In genomic region chr7:85041599-85042216, GRCh38 we compare ENCODE assay signal across 8 cellular contexts.
DNase-seq lines count a peak whose midpoint lies in the region; ATAC-seq, FAIRE-seq and TF ChIP-seq lines count a peak whose summit lies in the region.

No MANE protein-coding gene starts in this region.

- no peak for TF ChIP-seq EP300 in GM12878 (IDR thresholded peaks at IDR 0.05; ENCODE audit: borderline replicate concordance in 1 of 2, control insufficient read depth in 1 of 2, low read depth in 2 of 2, low read length in 2 of 2)

- H4K20me1 ChIP-seq in GM12878 (ENCODE audit: control insufficient read depth, insufficient read depth), result no peaks in the 10 kb centered on the region

- TF ChIP-seq RAD21 in GM12878 (IDR thresholded peaks at IDR 0.05; ENCODE audit: insufficient read depth, low read depth, low read length), result peak; percentile 77

- no peak overlapping the region for H3K27ac ChIP-seq in GM12878 (ENCODE audit: control insufficient read depth, insufficient read depth)

- SMC1A ChIA-PET in GM12878 (lab: Charles Lee; ENCODE audit: uncharacterized antibody, unreplicated experiment), result interaction anchor here (0.7 to 1.9 kb wide), 14 partner anchors 9 to 788 kb away, joined by 3 to 9 read pairs (median 4); no protein-coding TSS in a partner anchor

- H3K9ac ChIP-seq in GM12878 (ENCODE audit: control insufficient read depth, insufficient read depth, low read length), result no peak overlapping the region

- TF ChIP-seq CTCF in AG09309 (IDR thresholded peaks at IDR 0.05; ENCODE audit: control insufficient read depth, insufficient read depth, low read depth, low read length, missing control alignments) (peak; percentile 79), GM12872 (IDR thresholded peaks at IDR 0.05; ENCODE audit: insufficient read depth, low read depth, low read length) (peak; percentile 62), GM12878 (IDR thresholded peaks at IDR 0.05 in 2 of 3, conservative IDR thresholded peaks at IDR 0.05 in 1 of 3; ENCODE audit: control insufficient read depth in 2 of 3, extremely low read depth in 1 of 3, insufficient read depth in 1 of 3, low read depth in 3 of 3, low read length in 3 of 3) (peak; percentile 60 to 76 (median 61); a peak in 5 of 6 replicates)

- in situ Hi-C loops in GM12878 (cut with MboI), result loop anchor here (10.0 to 25.0 kb wide), 2 partner anchors 513 to 696 kb away; no protein-coding TSS in a partner anchor

- TF ChIP-seq POLR2A in GM12878 (IDR thresholded peaks at IDR 0.05; ENCODE audit: low read depth, low read length), result no peak

- intact Hi-C loops in GM12878 (cut with micrococcal nuclease; ENCODE audit: unreplicated experiment), result loop anchor here (2.0 to 5.0 kb wide), 4 partner anchors 146 to 709 kb away; partner anchors contain the start of gene SEMA3D

- DNase-seq in AG09309 (ENCODE audit: low read depth) (peak; percentile 31), NCI-H82 (lab: John Stamatoyannopoulos, UW) (peak; percentile 84), GM12878 (ENCODE audit: low read depth, low spot score) (peak; percentile 3), iPS-NIHi11 (ENCODE audit: low spot score) (peak; percentile 55), mesenteric fat pad (ENCODE audit: low spot score) (no peak)
- peak; percentile 17 for DNase-seq in stimulated activated CD4-positive, alpha-beta T cell treated with anti-CD3 and anti-CD28 coated beads, Interleukin-1b, Interleukin-23, amount 100 ng/mL, for 48 hours

- POLR2A ChIA-PET in GM12878 (lab: Charles Lee), result no interaction called here

- no peaks in the 10 kb centered on the region for H3K36me3 ChIP-seq in GM12878 (ENCODE audit: control insufficient read depth in 2 of 2, insufficient read depth in 2 of 2, low read length in 1 of 2)

- H2AFZ ChIP-seq in GM12878 (ENCODE audit: control insufficient read depth, low read depth, low read length), result no peak overlapping the region

- H3K79me2 ChIP-seq in GM12878 (ENCODE audit: control insufficient read depth, insufficient read depth, low read length), result no peaks in the 10 kb centered on the region

- no peak overlapping the region for H3K4me2 ChIP-seq in GM12878 (ENCODE audit: control insufficient read depth, insufficient read depth)

- CTCF ChIA-PET in GM12878 (lab: Yijun Ruan, JAX), result interaction anchor here (0.6 to 3.6 kb wide), 25 partner anchors 9 to 1166 kb away, joined by 3 to 53 read pairs (median 4); no protein-coding TSS in a partner anchor

- no peaks in the 10 kb centered on the region for H3K27me3 ChIP-seq in GM12878 (replicated peaks in 1 of 2; ENCODE audit: control insufficient read depth in 2 of 2, insufficient read depth in 2 of 2, low read length in 1 of 2)

- BruUV-seq in GM12878 (replicated peaks; lab: Mats Ljungman, UMichigan), result no TSS peak

- H3K4me3 ChIP-seq in AG09309 (ENCODE audit: control insufficient read depth, low read depth, low read length) (no peak overlapping the region), GM12878 (no peak overlapping the region)

- FAIRE-seq in GM12878 (lab: Jason Lieb, UNC), result peak; percentile 91

- 53% methylated on average over 6 of the region's 6 CpGs for WGBS in GM12878 (ENCODE audit: insufficient coverage, insufficient replicate concordance, low lambda C conversion rate, missing lambda C conversion rate)

- H3K4me1 ChIP-seq in GM12878 (ENCODE audit: control insufficient read depth, insufficient read depth, low read length), result no peaks in the 10 kb centered on the region

- H3K9me3 ChIP-seq in GM12878 (replicated peaks; ENCODE audit: control insufficient read depth, insufficient read depth, low read length), result no peaks in the 10 kb centered on the region

- RAD21 ChIA-PET in GM12878 (lab: Charles Lee; ENCODE audit: unreplicated experiment), result interaction anchor here (0.6 to 2.4 kb wide), 6 partner anchors 506 to 1864 kb away, joined by 3 to 10 read pairs (median 5); no protein-coding TSS in a partner anchor

- ATAC-seq in HG03432 (IDR thresholded peaks at IDR 0.05; ENCODE audit: unreplicated experiment) (peak; percentile 57), GM12878 (peak; percentile 87)

TF ChIP-seq in GM12878, 131 proteins besides CTCF, POLR2A, EP300 and RAD21:
- TF ChIP-seq E4F1 (IDR thresholded peaks at IDR 0.05; ENCODE audit: borderline replicate concordance, partially characterized antibody), result no peak
- no peak for TF ChIP-seq SREBF1 (IDR thresholded peaks at IDR 0.05; ENCODE audit: low read length)
- no peak for TF ChIP-seq NR2C1 (IDR thresholded peaks at IDR 0.05)
- TF ChIP-seq TCF3 (IDR thresholded peaks at IDR 0.05; ENCODE audit: borderline replicate concordance, insufficient read depth, low read depth, low read length), result no peak
- TF ChIP-seq SMC3 (IDR thresholded peaks at IDR 0.05; ENCODE audit: borderline replicate concordance, low read length), result peak; percentile 72; the same call in 1 of the 2 replicates
